18 cellular contexts compared by ENCODE assay signal in the genomic region with DNA sequence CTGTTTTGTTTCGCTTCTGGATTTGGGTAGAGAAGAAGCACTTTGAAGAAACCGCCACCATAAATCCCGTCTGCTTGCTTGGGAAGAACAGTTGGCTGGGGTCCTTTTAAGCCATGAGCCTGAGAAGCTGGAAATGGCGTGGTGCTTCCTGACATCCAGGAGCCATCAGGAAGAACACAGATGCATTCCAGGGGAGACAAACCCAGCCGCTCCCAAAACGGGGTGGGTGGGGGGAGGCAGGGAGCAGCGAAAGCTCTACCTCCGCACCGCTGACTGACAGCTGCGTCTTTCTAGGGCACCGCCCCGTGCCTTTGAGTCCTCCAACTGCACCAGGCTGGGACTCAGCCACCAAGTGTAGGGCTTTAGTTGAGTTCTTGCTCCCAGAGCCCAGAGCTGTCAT.
"Had no signal": no experiment of that assay in that cellular context is flagged by ENCODE, and none has a peak within 500 bp of the region (broad histone marks: within the 10 kb centered on the region; RNA-seq: fewer than 3 reads in every experiment).

No MANE protein-coding gene starts in this region.

- H3K36me3 ChIP-seq: gastroesophageal sphincter, heart left ventricle, ovary, right lobe of liver, thoracic aorta had no signal

- H3K27ac ChIP-seq: right lobe of liver, thoracic aorta, VCaP had no signal

- H3K36me3 Mint-ChIP-seq: activated naive CD4-positive, alpha-beta T cell treated with anti-CD3 and anti-CD28 coated beads, Interleukin-2, amount 50 U/mL, for 72 hours; stimulated activated effector memory CD8-positive, alpha-beta T cell treated with anti-CD3 and anti-CD28 coated beads, Interleukin-12 subunit alpha, Interleukin-12 subunit beta, amount 100 ng/mL, for 72 hours had no signal

- ATAC-seq: activated naive CD4-positive, alpha-beta T cell treated with anti-CD3 and anti-CD28 coated beads, Interleukin-2, amount 50 U/mL, for 72 hours; activated T-cell treated with anti-CD3 and anti-CD28 coated beads, Interleukin-2, amount 50 U/mL, for 72 hours; esophagus mucosa; gastroesophageal sphincter; heart left ventricle; right lobe of liver; stimulated activated effector memory CD8-positive, alpha-beta T cell treated with anti-CD3 and anti-CD28 coated beads, Interleukin-12 subunit alpha, Interleukin-12 subunit beta, amount 100 ng/mL, for 72 hours had no signal

- H3K9me3 Mint-ChIP-seq: activated naive CD4-positive, alpha-beta T cell treated with anti-CD3 and anti-CD28 coated beads, Interleukin-2, amount 50 U/mL, for 72 hours; activated T-cell treated with anti-CD3 and anti-CD28 coated beads, Interleukin-2, amount 50 U/mL, for 72 hours; dendritic cell treated with granulocyte-macrophage colony-stimulating factor and Interleukin-4, amounts not matched to agents 40 ng/mL and 50 ng/mL, for 4 days; stimulated activated effector memory CD8-positive, alpha-beta T cell treated with anti-CD3 and anti-CD28 coated beads, Interleukin-12 subunit alpha, Interleukin-12 subunit beta, amount 100 ng/mL, for 72 hours had no signal

- H3K4me1 Mint-ChIP-seq: stimulated activated effector memory CD8-positive, alpha-beta T cell treated with anti-CD3 and anti-CD28 coated beads, Interleukin-12 subunit alpha, Interleukin-12 subunit beta, amount 100 ng/mL, for 72 hours had no signal

- H3K27me3 ChIP-seq: gastroesophageal sphincter, ovary, right lobe of liver had no signal

- H3K4me3 Mint-ChIP-seq: activated T-cell treated with anti-CD3 and anti-CD28 coated beads, Interleukin-2, amount 50 U/mL, for 72 hours; dendritic cell treated with granulocyte-macrophage colony-stimulating factor and Interleukin-4, amounts not matched to agents 40 ng/mL and 50 ng/mL, for 4 days; stimulated activated effector memory CD8-positive, alpha-beta T cell treated with anti-CD3 and anti-CD28 coated beads, Interleukin-12 subunit alpha, Interleukin-12 subunit beta, amount 100 ng/mL, for 72 hours had no signal

- H3K9me3 ChIP-seq: gastroesophageal sphincter, heart left ventricle, ovary, right lobe of liver, thoracic aorta had no signal

- H3K4me3 ChIP-seq: gastroesophageal sphincter, heart left ventricle, ovary, right lobe of liver, thoracic aorta had no signal

- H3K27ac Mint-ChIP-seq: activated naive CD4-positive, alpha-beta T cell treated with anti-CD3 and anti-CD28 coated beads, Interleukin-2, amount 50 U/mL, for 72 hours; activated T-cell treated with anti-CD3 and anti-CD28 coated beads, Interleukin-2, amount 50 U/mL, for 72 hours; dendritic cell treated with granulocyte-macrophage colony-stimulating factor and Interleukin-4, amounts not matched to agents 40 ng/mL and 50 ng/mL, for 4 days; stimulated activated effector memory CD8-positive, alpha-beta T cell treated with anti-CD3 and anti-CD28 coated beads, Interleukin-12 subunit alpha, Interleukin-12 subunit beta, amount 100 ng/mL, for 72 hours had no signal

- DNase-seq: activated CD4-positive, alpha-beta T cell treated with anti-CD3 and anti-CD28 coated beads for 1 hour; activated CD8-positive, alpha-beta memory T cell treated with anti-CD3 and anti-CD28 coated beads for 24 hours; activated effector memory CD4-positive, alpha-beta T cell treated with anti-CD3 and anti-CD28 coated beads, Interleukin-2, amount 50 U/mL, for 16 hours; activated T-cell treated with anti-CD3 and anti-CD28 coated beads, Interleukin-2, amount 50 U/mL, for 72 hours; effector CD8-positive, alpha-beta T cell; ovary; stimulated activated CD4-positive, alpha-beta T cell treated with anti-CD3 and anti-CD28 coated beads, Interleukin-4, amount 100 ng/mL, for 24 hours; SW 1271; T-helper 2 cell had no signal
